ENCODE assay signal across 32 cellular contexts in genomic region chr2:209753020-209753419, GRCh38. TPM values are rescaled to one million over a fixed set of nuclear protein-coding genes. Genes with fewer than 3 reads are reported as not detected.
"Had no signal": no experiment of that assay in that cellular context is flagged by ENCODE, and none has a peak within 500 bp of the region (broad histone marks: within the 10 kb centered on the region; RNA-seq: fewer than 3 reads in every experiment).

No MANE protein-coding gene starts in this region.

- H3K4me1 ChIP-seq: neural progenitor cell, parathyroid adenoma, psoas muscle, spleen, suprapubic skin, testis, tibial artery, transverse colon, upper lobe of right lung, uterus had no signal

- H3K9ac ChIP-seq: neural progenitor cell, parathyroid adenoma had no signal

- H3K27me3 ChIP-seq: ovary, testis, tibial artery, transverse colon, upper lobe of right lung, uterus had no signal

- H3K27ac Mint-ChIP-seq: natural killer cell; nephron; neural progenitor cell; progenitor cell of endocrine pancreas; stimulated activated memory B cell treated with anti-CD40 and anti-IgM and Interleukin-4, amounts not matched to agents 10 μg/mL and 1 μg/mL and 100 μg/mL, for 72 hours; stimulated activated naive CD8-positive, alpha-beta T cell treated with anti-CD3 and anti-CD28 coated beads, Interleukin-15, amount 100 ng/mL, for 72 hours; type B pancreatic cell had no signal

- H3K27ac ChIP-seq: neural progenitor cell, ovary, parathyroid adenoma, psoas muscle, skin epidermis, spleen, suprapubic skin, testis, tibial artery, transverse colon, upper lobe of right lung, uterus had no signal

- H3K9me3 ChIP-seq: ovary, psoas muscle, spleen, suprapubic skin, testis, tibial artery, transverse colon, upper lobe of right lung, uterus had no signal

- DNase-seq: natural killer cell; occipital lobe; ovary; posterior cingulate gyrus; psoas muscle; right cardiac atrium; spleen; stimulated activated CD4-positive, alpha-beta T cell treated with anti-CD3 and anti-CD28 coated beads, Interleukin-12 subunit alpha, Interleukin-12 subunit beta, amount 100 ng/mL, for 4 hours; stimulated activated CD4-positive, alpha-beta T cell treated with anti-CD3 and anti-CD28 coated beads, Interleukin-1b, Interleukin-23, amount 100 ng/mL, for 48 hours; stimulated activated CD4-positive, alpha-beta T cell treated with anti-CD3 and anti-CD28 coated beads, Interleukin-4, amount 100 ng/mL, for 1 hour; stimulated activated CD4-positive, alpha-beta T cell treated with anti-CD3 and anti-CD28 coated beads, Interleukin-4, amount 100 ng/mL, for 4 hours; stimulated activated CD8-positive, alpha-beta memory T cell treated with anti-CD3 and anti-CD28 coated beads, Interleukin-4, amount 100 ng/mL, for 48 hours; stimulated activated naive CD4-positive, alpha-beta T cell; stimulated activated naive CD8-positive, alpha-beta T cell treated with anti-CD3 and anti-CD28 coated beads, Interleukin-15, amount 100 ng/mL, for 72 hours; stimulated activated naive CD8-positive, alpha-beta T cell treated with anti-CD3 and anti-CD28 coated beads, Interleukin-15, Interleukin-2, amounts not matched to agents 100 U/mL and 50 U/mL, for 24 hours; substantia nigra; testis; tibial artery; transverse colon; upper lobe of right lung; uterus had no signal

- H3K9me3 Mint-ChIP-seq: nephron; neural progenitor cell; stimulated activated memory B cell treated with anti-CD40 and anti-IgM and Interleukin-4, amounts not matched to agents 10 μg/mL and 1 μg/mL and 100 μg/mL, for 72 hours; stimulated activated naive CD8-positive, alpha-beta T cell treated with anti-CD3 and anti-CD28 coated beads, Interleukin-15, amount 100 ng/mL, for 72 hours; type B pancreatic cell had no signal

- H3K36me3 Mint-ChIP-seq: natural killer cell; neural progenitor cell; stimulated activated memory B cell treated with anti-CD40 and anti-IgM and Interleukin-4, amounts not matched to agents 10 μg/mL and 1 μg/mL and 100 μg/mL, for 72 hours; type B pancreatic cell had no signal

- H3K4me3 Mint-ChIP-seq: natural killer cell; nephron; neural progenitor cell; stimulated activated memory B cell treated with anti-CD40 and anti-IgM and Interleukin-4, amounts not matched to agents 10 μg/mL and 1 μg/mL and 100 μg/mL, for 72 hours; stimulated activated naive CD8-positive, alpha-beta T cell treated with anti-CD3 and anti-CD28 coated beads, Interleukin-15, amount 100 ng/mL, for 72 hours; type B pancreatic cell had no signal

- H3K4me3 ChIP-seq: neural progenitor cell, ovary, psoas muscle, skin epidermis, smooth muscle cell, spleen, suprapubic skin, testis, tibial artery, transverse colon, upper lobe of right lung, uterus had no signal

- ATAC-seq: natural killer cell; psoas muscle; right cardiac atrium; sciatic nerve; stimulated activated memory B cell treated with anti-CD40 and anti-IgM and Interleukin-4, amounts not matched to agents 10 μg/mL and 1 μg/mL and 100 μg/mL, for 72 hours; stimulated activated naive CD8-positive, alpha-beta T cell treated with anti-CD3 and anti-CD28 coated beads, Interleukin-15, amount 100 ng/mL, for 72 hours; stimulated activated naive CD8-positive, alpha-beta T cell treated with anti-CD3 and anti-CD28 coated beads, Interleukin-15, Interleukin-2, amounts not matched to agents 100 U/mL and 50 U/mL, for 24 hours; upper lobe of right lung had no signal

- H3K36me3 ChIP-seq: neural progenitor cell, ovary, spleen, suprapubic skin, tibial artery, transverse colon, upper lobe of right lung, uterus had no signal

- H3K4me1 Mint-ChIP-seq: natural killer cell; nephron; stimulated activated memory B cell treated with anti-CD40 and anti-IgM and Interleukin-4, amounts not matched to agents 10 μg/mL and 1 μg/mL and 100 μg/mL, for 72 hours; stimulated activated naive CD8-positive, alpha-beta T cell treated with anti-CD3 and anti-CD28 coated beads, Interleukin-15, amount 100 ng/mL, for 72 hours had no signal

- H2AFZ ChIP-seq: neural progenitor cell, parathyroid adenoma had no signal

- H3K4me2 ChIP-seq: neural progenitor cell, smooth muscle cell had no signal

RNA-seq across cellular contexts. Expression of gene UNC80, which starts 18.6 kb away (rescaled TPM):
- total RNA-seq: natural killer cell, osteoblast, psoas muscle, smooth muscle cell, upper lobe of right lung had no signal
- polyA plus RNA-seq: smooth muscle cell had no signal
